22 cellular contexts compared by ENCODE assay signal in the genomic region with DNA sequence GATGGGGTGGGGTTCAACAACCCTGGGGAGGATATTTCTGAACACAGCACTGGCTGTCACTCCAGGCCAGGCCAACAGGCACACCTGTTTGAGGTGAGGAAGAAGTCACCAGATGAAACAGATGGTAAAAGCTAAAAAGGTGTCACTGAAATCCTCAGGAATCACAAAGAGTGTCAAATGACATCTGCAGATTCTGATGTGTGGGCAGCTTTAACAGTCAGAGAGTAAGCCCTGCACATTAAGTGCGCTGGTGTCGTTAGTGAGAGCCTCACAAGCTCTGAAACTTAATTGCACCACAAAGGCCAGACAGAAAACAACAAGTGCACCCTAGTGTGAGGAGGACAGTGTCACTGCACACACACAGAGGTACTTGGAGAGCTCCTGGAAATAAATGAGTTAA.
"Had no signal": no experiment of that assay in that cellular context is flagged by ENCODE, and none has a peak within 500 bp of the region (broad histone marks: within the 10 kb centered on the region; RNA-seq: fewer than 3 reads in every experiment).

No MANE protein-coding gene starts in this region.

- H2AFZ ChIP-seq: parathyroid adenoma had no signal

- H3K79me2 ChIP-seq: parathyroid adenoma had no signal

- H3K36me3 Mint-ChIP-seq: stimulated activated effector memory CD8-positive, alpha-beta T cell treated with anti-CD3 and anti-CD28 coated beads, Interleukin-12 subunit alpha, Interleukin-12 subunit beta, amount 100 ng/mL, for 72 hours had no signal

- H3K27ac Mint-ChIP-seq: activated CD4-positive, alpha-beta T cell treated with anti-CD3 and anti-CD28 coated beads, Interleukin-2, amount 10 ng/mL, durations not matched to agents 7 days and 5 days; activated CD8-positive, alpha-beta T cell treated with anti-CD3 and anti-CD28 coated beads, Interleukin-2, amount 10 ng/mL, durations not matched to agents 7 days and 5 days; activated naive CD4-positive, alpha-beta T cell treated with anti-CD3 and anti-CD28 coated beads, Interleukin-2, amount 50 U/mL, for 24 hours; activated T-helper 1 cell treated with anti-CD3 and anti-CD28 coated beads, Interleukin-12 subunit alpha, Interleukin-12 subunit beta, Interleukin-2, Interleukin-4 antibody, amounts not matched to agents 30 ng/mL and 10 ng/mL and 1 ng/mL, durations not matched to agents 14 hours and 24 hours and 36 hours; endodermal cell; nephron; stimulated activated effector memory CD8-positive, alpha-beta T cell treated with anti-CD3 and anti-CD28 coated beads, Interleukin-12 subunit alpha, Interleukin-12 subunit beta, amount 100 ng/mL, for 72 hours; stimulated activated naive CD8-positive, alpha-beta T cell treated with anti-CD3 and anti-CD28 coated beads, Interleukin-15, amount 100 ng/mL, for 72 hours had no signal

- H3K27ac ChIP-seq: brain microvascular endothelial cell, coronary artery, esophagus squamous epithelium, gastrocnemius medialis, parathyroid adenoma, tibial artery had no signal

- DNase-seq: activated CD4-positive, alpha-beta T cell treated with anti-CD3 and anti-CD28 coated beads, Interleukin-2, amount 10 ng/mL, durations not matched to agents 7 days and 5 days; activated CD4-positive, CD25-positive, alpha-beta regulatory T cell treated with anti-CD3 and anti-CD28 coated beads, Interleukin-2, amount 50 U/mL, for 72 hours; activated CD8-positive, alpha-beta T cell treated with anti-CD3 and anti-CD28 coated beads, Interleukin-2, amount 10 ng/mL, durations not matched to agents 7 days and 5 days; activated gamma-delta T cell; aorta; brain microvascular endothelial cell; endodermal cell; esophagus squamous epithelium; gastrocnemius medialis; nucleus accumbens; small intestine; stimulated activated CD4-positive, alpha-beta T cell treated with anti-CD3 and anti-CD28 coated beads, Interleukin-2, amount 100 ng/mL, for 24 hours; stimulated activated naive CD8-positive, alpha-beta T cell treated with anti-CD3 and anti-CD28 coated beads, Interleukin-15, amount 100 ng/mL, for 72 hours; tibial artery had no signal

- H3K27me3 Mint-ChIP-seq: activated CD4-positive, alpha-beta T cell treated with anti-CD3 and anti-CD28 coated beads, Interleukin-2, amount 10 ng/mL, durations not matched to agents 7 days and 5 days; activated naive CD4-positive, alpha-beta T cell treated with anti-CD3 and anti-CD28 coated beads, Interleukin-2, amount 50 U/mL, for 24 hours; central memory CD8-positive, alpha-beta T cell; stimulated activated naive CD8-positive, alpha-beta T cell treated with anti-CD3 and anti-CD28 coated beads, Interleukin-15, amount 100 ng/mL, for 72 hours had no signal

- H3K4me3 ChIP-seq: coronary artery, esophagus squamous epithelium, gastrocnemius medialis, tibial artery had no signal

- H3K9me3 Mint-ChIP-seq: endodermal cell; stimulated activated naive CD8-positive, alpha-beta T cell treated with anti-CD3 and anti-CD28 coated beads, Interleukin-15, amount 100 ng/mL, for 72 hours had no signal

- H3K27me3 ChIP-seq: brain microvascular endothelial cell, esophagus squamous epithelium, gastrocnemius medialis, tibial artery had no signal

- H3K9ac ChIP-seq: parathyroid adenoma had no signal

- H3K4me3 Mint-ChIP-seq: activated CD4-positive, alpha-beta T cell treated with anti-CD3 and anti-CD28 coated beads, Interleukin-2, amount 10 ng/mL, durations not matched to agents 7 days and 5 days; activated CD8-positive, alpha-beta T cell treated with anti-CD3 and anti-CD28 coated beads, Interleukin-2, amount 10 ng/mL, durations not matched to agents 7 days and 5 days; activated naive CD4-positive, alpha-beta T cell treated with anti-CD3 and anti-CD28 coated beads, Interleukin-2, amount 50 U/mL, for 24 hours; activated T-helper 1 cell treated with anti-CD3 and anti-CD28 coated beads, Interleukin-12 subunit alpha, Interleukin-12 subunit beta, Interleukin-2, Interleukin-4 antibody, amounts not matched to agents 30 ng/mL and 10 ng/mL and 1 ng/mL, durations not matched to agents 14 hours and 24 hours and 36 hours; central memory CD8-positive, alpha-beta T cell; endodermal cell; nephron; stimulated activated effector memory CD8-positive, alpha-beta T cell treated with anti-CD3 and anti-CD28 coated beads, Interleukin-12 subunit alpha, Interleukin-12 subunit beta, amount 100 ng/mL, for 72 hours; stimulated activated naive CD8-positive, alpha-beta T cell treated with anti-CD3 and anti-CD28 coated beads, Interleukin-15, amount 100 ng/mL, for 72 hours had no signal

- H3K9me3 ChIP-seq: esophagus squamous epithelium, gastrocnemius medialis, tibial artery had no signal

- H3K4me1 ChIP-seq: esophagus squamous epithelium, parathyroid adenoma, tibial artery had no signal

- H3K4me1 Mint-ChIP-seq: stimulated activated naive CD8-positive, alpha-beta T cell treated with anti-CD3 and anti-CD28 coated beads, Interleukin-15, amount 100 ng/mL, for 72 hours had no signal

- ATAC-seq: activated CD8-positive, alpha-beta T cell treated with anti-CD3 and anti-CD28 coated beads, Interleukin-2, amount 10 ng/mL, durations not matched to agents 7 days and 5 days; gastrocnemius medialis; sciatic nerve; stimulated activated effector memory CD8-positive, alpha-beta T cell treated with anti-CD3 and anti-CD28 coated beads, Interleukin-12 subunit alpha, Interleukin-12 subunit beta, amount 100 ng/mL, for 72 hours; stimulated activated naive CD8-positive, alpha-beta T cell treated with anti-CD3 and anti-CD28 coated beads, Interleukin-15, amount 100 ng/mL, for 72 hours had no signal
